In genomic region chr9:95147452-95147851, GRCh38 we compare ENCODE assay signal across 1 cellular context.
TF ChIP-seq lines count a peak whose summit lies in the region.

No MANE protein-coding gene starts in this region.

TF ChIP-seq in A549, 52 proteins besides CTCF, POLR2A, EP300 and RAD21 (continued from another document):
- TF ChIP-seq ZNF302 (CRISPR knock-in tag; IDR thresholded peaks at IDR 0.05) (no peak), CBX2 (IDR thresholded peaks at IDR 0.05; ENCODE audit: borderline replicate concordance, low read depth) (no peak), NFE2L2 (conservative IDR thresholded peaks at IDR 0.05; ENCODE audit: low read length) (no peak)
